In genomic region chr17:42773290-42774035, GRCh38 we compare ENCODE assay signal across 1 cellular context.
TF ChIP-seq lines count a peak whose summit lies in the region.

TSS of gene VPS25 (plus strand) at chr17:42773449. CDS start at chr17:42773476, 27 bp downstream.

TF ChIP-seq in GM23338, 12 proteins besides CTCF, POLR2A, EP300 and RAD21:
- no peak for TF ChIP-seq ZNF462 (CRISPR knock-in tag; IDR thresholded peaks at IDR 0.05)
- peak; percentile 74; the same call in 1 of the 2 replicates for TF ChIP-seq ETS1 (IDR thresholded peaks at IDR 0.05)
- peak; percentile 91 for TF ChIP-seq POLR2AphosphoS5 (IDR thresholded peaks at IDR 0.05; ENCODE audit: low read depth)
- peak; percentile 64 for TF ChIP-seq CREB1 (CRISPR knock-in tag; IDR thresholded peaks at IDR 0.05; ENCODE audit: low read depth)
- TF ChIP-seq REST (IDR thresholded peaks at IDR 0.05; ENCODE audit: unreplicated experiment) = peak; percentile 6
- no peak for TF ChIP-seq STAT1 (IDR thresholded peaks at IDR 0.05; ENCODE audit: unreplicated experiment)
